18 cellular contexts compared by ENCODE assay signal in genomic region chr20:38231786-38232130, GRCh38. TPM values are rescaled to one million over a fixed set of nuclear protein-coding genes. Genes with fewer than 3 reads are reported as not detected.
DNase-seq lines count a peak whose midpoint lies in the region; ATAC-seq and TF ChIP-seq lines count a peak whose summit lies in the region.
"Had no signal": no experiment of that assay in that cellular context is flagged by ENCODE, and none has a peak within 500 bp of the region (broad histone marks: within the 10 kb centered on the region; RNA-seq: fewer than 3 reads in every experiment).

No MANE protein-coding gene starts in this region.

- H3K4me3 ChIP-seq in brain microvascular endothelial cell (ENCODE audit: low read depth, low read length) (no peak overlapping the region), right cardiac atrium (ENCODE audit: low read length) (no peak overlapping the region), upper lobe of right lung (no peak overlapping the region)
- H3K4me3 ChIP-seq: transverse colon had no signal

- 27% methylated on average over 9 of the region's 9 CpGs for WGBS in right cardiac atrium

- DNase-seq in NOMO-1 treated with DMSO at 0.1 percent for 48 hours (lab: John Stamatoyannopoulos, UW; ENCODE audit: unreplicated experiment) (peak; percentile 22), NOMO-1 treated with dmso at 0.1 percent for 144 hours (lab: John Stamatoyannopoulos, UW; ENCODE audit: unreplicated experiment) (no peak), brain microvascular endothelial cell (peak; percentile 72), right cardiac atrium (peak in 2 of 3 donors; percentile 73 to 81), upper lobe of right lung (no peak), islet precursor cell (no peak), NCI-H524 treated with DMSO at 0.1 percent for 48 hours (lab: John Stamatoyannopoulos, UW) (no peak)
- DNase-seq: 8988T; CD4-positive, alpha-beta memory T cell; endodermal cell; natural killer cell; NCI-H1092; NCI-H2171; retina; stimulated activated CD4-positive, alpha-beta T cell treated with anti-CD3 and anti-CD28 coated beads, Interleukin-4, amount 100 ng/mL, for 24 hours; transverse colon had no signal

- no peaks in the 10 kb centered on the region for H3K4me1 ChIP-seq in right cardiac atrium (ENCODE audit: control insufficient read depth, insufficient read depth, low read length)
- H3K4me1 ChIP-seq in upper lobe of right lung = no peaks in the 10 kb centered on the region
- H3K4me1 ChIP-seq: transverse colon had no signal

- H3K9me3 ChIP-seq in right cardiac atrium (ENCODE audit: control insufficient read depth, low read length) (no peaks in the 10 kb centered on the region), upper lobe of right lung (no peaks in the 10 kb centered on the region)
- H3K9me3 ChIP-seq: transverse colon had no signal

- peak overlapping the region; percentile 57 for H3K27ac ChIP-seq in brain microvascular endothelial cell
- no peak overlapping the region for H3K27ac ChIP-seq in right cardiac atrium (ENCODE audit: low read length)
- H3K27ac ChIP-seq in upper lobe of right lung = no peak overlapping the region
- H3K27ac ChIP-seq: transverse colon had no signal

- no peaks in the 10 kb centered on the region for H3K27me3 ChIP-seq in brain microvascular endothelial cell (replicated peaks)
- no peaks in the 10 kb centered on the region for H3K27me3 ChIP-seq in right cardiac atrium (ENCODE audit: control insufficient read depth, insufficient read depth)
- no peaks in the 10 kb centered on the region for H3K27me3 ChIP-seq in upper lobe of right lung
- H3K27me3 ChIP-seq: transverse colon had no signal

- ATAC-seq in right cardiac atrium = peak; percentile 79 to 90
- ATAC-seq in upper lobe of right lung = peak; percentile 53
- no peak for ATAC-seq in GM21447 (IDR thresholded peaks at IDR 0.05; ENCODE audit: unreplicated experiment)
- ATAC-seq: natural killer cell had no signal

- H3K36me3 ChIP-seq in brain microvascular endothelial cell (replicated peaks) (peaks cover 71% of the 10 kb centered on the region), upper lobe of right lung (no peaks in the 10 kb centered on the region)
- H3K36me3 ChIP-seq: transverse colon had no signal

- TF ChIP-seq CTCF in brain microvascular endothelial cell (IDR thresholded peaks at IDR 0.05; ENCODE audit: low read depth, low read length, missing control alignments) (no peak), upper lobe of right lung (IDR thresholded peaks at IDR 0.05) (no peak)

- intact Hi-C loops in right cardiac atrium (cut with DNase I) (loop anchor here in 1 of 4 donors (10.0 kb wide), 1 partner anchor 63 kb away; no protein-coding TSS in a partner anchor), upper lobe of right lung (cut with DNase I) (loop anchor here (5.0 kb wide), 1 partner anchor 176 kb away; no protein-coding TSS in a partner anchor)

- in situ Hi-C loops in brain microvascular endothelial cell (cut with HindIII; ENCODE audit: low pct_ligation_motif_present, low sequenced_read_pairs) = no loop called here

RNA-seq across cellular contexts. Expression of gene KIAA1755, which starts 28.8 kb away (rescaled TPM):
- total RNA-seq in right cardiac atrium (10 to 100 TPM; 13.6 to 18.7 (median 17.5) TPM), upper lobe of right lung (2.3 TPM)
- polyA plus RNA-seq in right cardiac atrium = 5.8 TPM
- total RNA-seq: CD4-positive, alpha-beta memory T cell; endodermal cell; natural killer cell; SK-MEL-5 had no signal
- polyA plus RNA-seq: CD4-positive, alpha-beta memory T cell had no signal

Comparison
In these comparisons a context has a peak if more than half of its experiments do, and no peak if none do; other contexts are left out.
1. DNase-seq: peak in NOMO-1 treated with DMSO at 0.1 percent for 48 hours (single experiment), brain microvascular endothelial cell (single experiment) and right cardiac atrium (2 of 3); none in NOMO-1 treated with dmso at 0.1 percent for 144 hours (single experiment), upper lobe of right lung (single experiment), islet precursor cell (single experiment) and NCI-H524 treated with DMSO at 0.1 percent for 48 hours (single experiment).